In genomic region chr16:3235856-3236669, GRCh38 we compare ENCODE assay signal across 1 cellular context.
TF ChIP-seq lines count a peak whose summit lies in the region.

No MANE protein-coding gene starts in this region.

TF ChIP-seq in WTC11, 78 proteins besides CTCF, POLR2A, EP300 and RAD21 (continued from another document):
- TF ChIP-seq PRDM15 (CRISPR knock-in tag; IDR thresholded peaks at IDR 0.05) (no peak), ETV6 (CRISPR knock-in tag; IDR thresholded peaks at IDR 0.05) (no peak), ERG (CRISPR knock-in tag; IDR thresholded peaks at IDR 0.05) (no peak), ZBTB43 (CRISPR knock-in tag; IDR thresholded peaks at IDR 0.05) (no peak), MYBL2 (CRISPR knock-in tag; IDR thresholded peaks at IDR 0.05) (no peak), ZNF317 (CRISPR knock-in tag; IDR thresholded peaks at IDR 0.05; ENCODE audit: borderline replicate concordance, low read depth) (no peak)
